Comparison of ENCODE assay signal across 12 cellular contexts in the genomic region with DNA sequence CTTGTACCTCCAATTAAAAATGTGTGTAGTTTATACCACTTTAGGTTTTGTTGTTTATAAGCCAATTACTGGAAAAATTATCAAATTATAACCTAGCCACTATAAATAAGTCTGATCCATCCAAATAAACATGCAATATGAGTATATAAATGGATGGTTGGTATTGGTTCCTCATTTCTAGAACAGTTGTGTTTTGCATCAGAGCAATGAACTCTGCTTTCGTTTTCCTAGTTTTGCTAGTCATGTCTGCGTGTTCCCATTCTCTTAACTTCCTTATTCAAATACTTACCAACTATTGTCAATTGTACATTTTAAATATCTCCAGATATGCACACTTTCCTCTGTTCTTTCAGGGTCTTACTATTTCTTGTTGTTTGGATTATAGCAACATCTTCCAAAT.
DNase-seq lines count a peak whose midpoint lies in the region; ATAC-seq and TF ChIP-seq lines count a peak whose summit lies in the region.
"Had no signal": no experiment of that assay in that cellular context is flagged by ENCODE, and none has a peak within 500 bp of the region (broad histone marks: within the 10 kb centered on the region; RNA-seq: fewer than 3 reads in every experiment).

No MANE protein-coding gene starts in this region.

- WGBS in gastroesophageal sphincter (ENCODE audit: low coverage in 1 of 2), 2 donors: 71 to 96% methylated on average over 2 of the region's 2 CpGs

- no peaks in the 10 kb centered on the region for H3K27me3 ChIP-seq in dorsolateral prefrontal cortex
- no peaks in the 10 kb centered on the region for H3K27me3 ChIP-seq in gastroesophageal sphincter
- H3K27me3 ChIP-seq: pancreas, tibial nerve had no signal

- intact Hi-C loops in dorsolateral prefrontal cortex (cut with DNase I): no loop called here

- no peaks in the 10 kb centered on the region for H3K9me3 ChIP-seq in gastroesophageal sphincter
- H3K9me3 ChIP-seq: pancreas, tibial nerve had no signal

- no peaks in the 10 kb centered on the region for H3K4me1 ChIP-seq in gastroesophageal sphincter
- H3K4me1 ChIP-seq: pancreas had no signal

- H3K4me3 ChIP-seq in dorsolateral prefrontal cortex (no peak overlapping the region), gastroesophageal sphincter (no peak overlapping the region)
- H3K4me3 ChIP-seq: pancreas, tibial nerve had no signal

- H3K27ac ChIP-seq in dorsolateral prefrontal cortex: peak overlapping the region in 40 of 59 donors; percentile 24 to 92 (median 75)
- no peak overlapping the region for H3K27ac ChIP-seq in gastroesophageal sphincter
- H3K27ac ChIP-seq: pancreas had no signal

- H3K36me3 ChIP-seq in gastroesophageal sphincter: no peaks in the 10 kb centered on the region
- H3K36me3 ChIP-seq: pancreas, tibial nerve had no signal

- ATAC-seq in GM18870 (IDR thresholded peaks at IDR 0.05; ENCODE audit: unreplicated experiment) (peak; percentile 97), GM21825 (IDR thresholded peaks at IDR 0.05; ENCODE audit: unreplicated experiment) (peak; percentile 82), HG03432 (IDR thresholded peaks at IDR 0.05; ENCODE audit: unreplicated experiment) (peak; percentile 96), gastroesophageal sphincter (no peak)

- no peak for TF ChIP-seq EP300 in gastroesophageal sphincter (IDR thresholded peaks at IDR 0.05)

- DNase-seq in dorsolateral prefrontal cortex: no peak
- no peak for DNase-seq in stimulated activated CD8-positive, alpha-beta memory T cell treated with anti-CD3 and anti-CD28 coated beads, Interleukin-4, amount 100 ng/mL, for 48 hours
- DNase-seq in stimulated activated naive CD4-positive, alpha-beta T cell treated with Interleukin-2 at 50 U/mL for 16 hours (lab: John Stamatoyannopoulos, UW): no peak
- DNase-seq in activated naive CD4-positive, alpha-beta T cell (lab: John Stamatoyannopoulos, UW): no peak
- DNase-seq: erythroblast, NCI-H226, pancreas had no signal

- TF ChIP-seq POLR2A in gastroesophageal sphincter (IDR thresholded peaks at IDR 0.05): no peak

- TF ChIP-seq CTCF in dorsolateral prefrontal cortex (IDR thresholded peaks at IDR 0.05 in 54 of 56, conservative IDR thresholded peaks at IDR 0.05 in 2 of 56; ENCODE audit: low read depth in 1 of 56, partially characterized antibody in 56 of 56) (no peak), gastroesophageal sphincter (IDR thresholded peaks at IDR 0.05) (no peak)

Comparison
In these comparisons a context has a peak if more than half of its experiments do, and no peak if none do; other contexts are left out.
1. H3K27ac ChIP-seq: peak in dorsolateral prefrontal cortex (40 of 59); none in gastroesophageal sphincter (0 of 4).